12 cellular contexts compared by ENCODE assay signal in the genomic region with DNA sequence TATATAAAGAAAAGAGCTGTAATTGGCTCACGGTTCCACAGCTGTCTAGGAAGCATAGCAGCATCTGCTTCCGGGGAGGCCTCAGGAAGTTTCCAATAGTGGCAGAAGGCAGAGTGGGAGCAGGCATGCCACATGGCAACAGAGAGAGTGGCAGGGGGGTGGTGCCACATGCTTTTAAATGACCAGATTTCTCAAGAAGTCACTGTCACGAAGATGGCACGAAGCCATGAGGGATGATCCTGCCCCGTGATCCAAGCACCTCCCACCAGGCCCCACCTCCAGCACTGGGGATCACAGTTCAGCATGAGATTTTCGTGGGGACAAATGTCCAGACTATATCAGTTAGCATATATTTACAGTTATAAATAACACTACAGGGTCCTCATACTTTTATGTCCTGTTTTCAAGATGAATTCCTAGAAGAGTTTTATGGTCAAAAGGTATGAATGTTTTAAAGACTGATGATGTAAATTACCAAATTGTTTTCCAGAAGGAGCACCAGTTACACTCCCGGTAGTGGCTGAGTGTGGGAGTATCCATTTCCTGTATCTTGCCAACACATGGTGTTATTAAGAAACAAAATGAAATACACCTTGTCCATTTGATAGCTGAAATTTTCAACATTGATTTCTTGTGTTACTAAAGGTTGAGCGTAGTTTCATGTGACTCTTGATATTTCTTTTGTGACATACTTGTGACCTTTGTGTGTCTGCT. TPM values are rescaled to one million over a fixed set of nuclear protein-coding genes. Genes with fewer than 3 reads are reported as not detected.
DNase-seq lines count a peak whose midpoint lies in the region; ATAC-seq, FAIRE-seq and TF ChIP-seq lines count a peak whose summit lies in the region.
"Had no signal": no experiment of that assay in that cellular context is flagged by ENCODE, and none has a peak within 500 bp of the region (broad histone marks: within the 10 kb centered on the region; RNA-seq: fewer than 3 reads in every experiment).

No MANE protein-coding gene starts in this region.

- no peak for TF ChIP-seq EP300 in GM12878 (IDR thresholded peaks at IDR 0.05; ENCODE audit: borderline replicate concordance in 1 of 2, control insufficient read depth in 1 of 2, low read depth in 2 of 2, low read length in 2 of 2)

- H3K79me2 ChIP-seq in GM12878 (ENCODE audit: control insufficient read depth, insufficient read depth, low read length) = no peaks in the 10 kb centered on the region; the same call in 1 of the 2 replicates

- H3K9me3 Mint-ChIP-seq in CD8-positive, alpha-beta T cell = no peaks in the 10 kb centered on the region
- no peaks in the 10 kb centered on the region for H3K9me3 Mint-ChIP-seq in osteocyte (ENCODE audit: unreplicated experiment)
- H3K9me3 Mint-ChIP-seq: GM23338 had no signal

- H3K4me1 ChIP-seq in CD8-positive, alpha-beta T cell (ENCODE audit: insufficient read depth, low read length) = peaks cover 5% of the 10 kb centered on the region
- H3K4me1 ChIP-seq in GM12878 (ENCODE audit: control insufficient read depth, insufficient read depth, low read length) = no peaks in the 10 kb centered on the region
- H3K4me1 ChIP-seq in thyroid gland = no peaks in the 10 kb centered on the region

- POLR2A ChIA-PET in CD8-positive, alpha-beta T cell (lab: Charles Lee) = interaction anchor here (1.4 kb wide), 1 partner anchor 8 kb away, joined by 3 read pairs; no protein-coding TSS in a partner anchor
- POLR2A ChIA-PET in GM12878 (lab: Charles Lee) = interaction anchor here (0.6 kb wide), 1 partner anchor 26 kb away, joined by 4 read pairs; no protein-coding TSS in a partner anchor

- no peaks in the 10 kb centered on the region for H3K27me3 Mint-ChIP-seq in CD8-positive, alpha-beta T cell (ENCODE audit: low read depth)
- H3K27me3 Mint-ChIP-seq in osteocyte (ENCODE audit: unreplicated experiment) = no peaks in the 10 kb centered on the region

- peaks cover 24% of the 10 kb centered on the region for H3K36me3 ChIP-seq in CD8-positive, alpha-beta T cell (ENCODE audit: insufficient read depth, low read length)
- H3K36me3 ChIP-seq in GM12878 (ENCODE audit: control insufficient read depth in 2 of 2, insufficient read depth in 2 of 2, low read length in 1 of 2) (peaks cover 5 to 21% of the 10 kb centered on the region in 2 experiments; a peak in 3 of 4 replicates), thyroid gland (peaks cover 16 to 21% of the 10 kb centered on the region in 2 donors)

- BruUV-seq in GM12878 (replicated peaks; lab: Mats Ljungman, UMichigan) = TSS peak; percentile 72

- ATAC-seq in CD8-positive, alpha-beta T cell = no peak
- no peak for ATAC-seq in GM12878
- ATAC-seq: GM23338 had no signal

- WGBS in GM12878 (ENCODE audit: insufficient coverage, insufficient replicate concordance, low lambda C conversion rate, missing lambda C conversion rate) = 82% methylated on average over 8 of the region's 8 CpGs
- WGBS in thyroid gland, 2 donors = 76 to 78% methylated on average over 8 of the region's 8 CpGs

- CTCF ChIA-PET in CD8-positive, alpha-beta T cell (lab: Charles Lee) = no interaction called here
- CTCF ChIA-PET in GM12878 (lab: Yijun Ruan, JAX) = no interaction called here

- no peak for DNase-seq in CD8-positive, alpha-beta T cell
- DNase-seq in NCI-H1694 treated with DMSO at 0.1 percent for 48 hours (lab: John Stamatoyannopoulos, UW) (peak; percentile 90), GM12878 (ENCODE audit: low read depth, low spot score) (no peak), myocyte (ENCODE audit: low read depth) (peak; percentile 55), thyroid gland (no peak), GM13977 (ENCODE audit: low spot score) (no peak), GM10266 (ENCODE audit: extremely low spot score) (no peak), osteocyte (ENCODE audit: extremely low spot score, unreplicated experiment) (no peak)
- DNase-seq: stimulated activated CD4-positive, alpha-beta T cell treated with anti-CD3 and anti-CD28 coated beads, Interleukin-2, amount 100 ng/mL, for 24 hours had no signal

- no peak for TF ChIP-seq CTCF in CD8-positive, alpha-beta T cell (IDR thresholded peaks at IDR 0.05)
- TF ChIP-seq CTCF in GM12878 (IDR thresholded peaks at IDR 0.05 in 2 of 3, conservative IDR thresholded peaks at IDR 0.05 in 1 of 3; ENCODE audit: control insufficient read depth in 2 of 3, extremely low read depth in 1 of 3, insufficient read depth in 1 of 3, low read depth in 3 of 3, low read length in 3 of 3) (no peak), thyroid gland (IDR thresholded peaks at IDR 0.05) (no peak), GM13977 (IDR thresholded peaks at IDR 0.05; ENCODE audit: extremely low read depth, insufficient read depth, missing control alignments) (no peak), GM10266 (IDR thresholded peaks at IDR 0.05; ENCODE audit: control insufficient read depth, insufficient read depth, low read depth, missing control alignments) (no peak), osteocyte (IDR thresholded peaks at IDR 0.05) (no peak)

- H3K9me3 ChIP-seq in CD8-positive, alpha-beta T cell (ENCODE audit: low read length) = no peaks in the 10 kb centered on the region
- no peaks in the 10 kb centered on the region for H3K9me3 ChIP-seq in GM12878 (replicated peaks; ENCODE audit: control insufficient read depth, insufficient read depth, low read length)
- no peaks in the 10 kb centered on the region for H3K9me3 ChIP-seq in thyroid gland

- no peak overlapping the region for H3K4me3 Mint-ChIP-seq in CD8-positive, alpha-beta T cell
- H3K4me3 Mint-ChIP-seq in osteocyte (ENCODE audit: unreplicated experiment) = no peak overlapping the region
- H3K4me3 Mint-ChIP-seq: GM23338 had no signal

- peaks cover 17% of the 10 kb centered on the region for H3K4me1 Mint-ChIP-seq in CD8-positive, alpha-beta T cell (ENCODE audit: low read depth)
- H3K4me1 Mint-ChIP-seq in osteocyte (ENCODE audit: unreplicated experiment) = no peaks in the 10 kb centered on the region
- H3K4me1 Mint-ChIP-seq: GM23338 had no signal

- no peak for TF ChIP-seq RAD21 in GM12878 (IDR thresholded peaks at IDR 0.05; ENCODE audit: insufficient read depth, low read depth, low read length)

- H3K27ac Mint-ChIP-seq in CD8-positive, alpha-beta T cell = peak overlapping the region; percentile 58
- no peak overlapping the region for H3K27ac Mint-ChIP-seq in osteocyte (ENCODE audit: unreplicated experiment)
- H3K27ac Mint-ChIP-seq: GM23338 had no signal

- intact Hi-C loops in CD8-positive, alpha-beta T cell (cut with DNase I, micrococcal nuclease) = no loop called here
- intact Hi-C loops in GM12878 (cut with micrococcal nuclease; ENCODE audit: unreplicated experiment) = no loop called here
- intact Hi-C loops in thyroid gland (cut with DNase I) = loop anchor here (10.0 kb wide), 1 partner anchor 106 kb away; no protein-coding TSS in a partner anchor

- H3K36me3 Mint-ChIP-seq in CD8-positive, alpha-beta T cell = peaks cover 76% of the 10 kb centered on the region
- peaks cover 41% of the 10 kb centered on the region for H3K36me3 Mint-ChIP-seq in osteocyte (ENCODE audit: unreplicated experiment)

- no peaks in the 10 kb centered on the region for H4K20me1 ChIP-seq in GM12878 (ENCODE audit: control insufficient read depth, insufficient read depth)

- no peak overlapping the region for H3K4me3 ChIP-seq in CD8-positive, alpha-beta T cell (ENCODE audit: low read depth, low read length)
- H3K4me3 ChIP-seq in GM12878 (no peak overlapping the region), thyroid gland (replicated peaks in 1 of 3) (no peak overlapping the region)
- H3K4me3 ChIP-seq: GM23338 had no signal

- no peak overlapping the region for H3K9ac ChIP-seq in GM12878 (ENCODE audit: control insufficient read depth, insufficient read depth, low read length)

- H3K27me3 ChIP-seq in CD8-positive, alpha-beta T cell (ENCODE audit: insufficient read depth, low read length) = no peaks in the 10 kb centered on the region
- H3K27me3 ChIP-seq in GM12878 (replicated peaks in 1 of 2; ENCODE audit: control insufficient read depth in 2 of 2, insufficient read depth in 2 of 2, low read length in 1 of 2) = no peaks in the 10 kb centered on the region
- H3K27me3 ChIP-seq in thyroid gland = no peaks in the 10 kb centered on the region

- SMC1A ChIA-PET in GM12878 (lab: Charles Lee; ENCODE audit: uncharacterized antibody, unreplicated experiment) = interaction anchor here (0.6 kb wide), 1 partner anchor 71 kb away, joined by 4 read pairs; no protein-coding TSS in a partner anchor

- RAD21 ChIA-PET in GM12878 (lab: Charles Lee; ENCODE audit: unreplicated experiment) = no interaction called here

- no peak overlapping the region for H3K4me2 ChIP-seq in GM12878 (ENCODE audit: control insufficient read depth, insufficient read depth)
- H3K4me2 ChIP-seq: GM23338 had no signal

- H3K27ac ChIP-seq in CD8-positive, alpha-beta T cell (ENCODE audit: low read depth, low read length) = no peak overlapping the region
- no peak overlapping the region for H3K27ac ChIP-seq in GM12878 (ENCODE audit: control insufficient read depth, insufficient read depth)
- H3K27ac ChIP-seq in thyroid gland = no peak overlapping the region

- no peak for TF ChIP-seq POLR2A in GM12878 (IDR thresholded peaks at IDR 0.05; ENCODE audit: low read depth, low read length)
- TF ChIP-seq POLR2A in thyroid gland (IDR thresholded peaks at IDR 0.05) = no peak

- no peak for FAIRE-seq in GM12878 (lab: Jason Lieb, UNC)

- no peak overlapping the region for H2AFZ ChIP-seq in GM12878 (ENCODE audit: control insufficient read depth, low read depth, low read length)
- H2AFZ ChIP-seq: GM23338 had no signal

- in situ Hi-C loops in GM12878 (cut with MboI) (no loop called here), GM13977 (cut with MboI; ENCODE audit: low pct_unique_long_range_greater_than_20kb, low sequenced_read_pairs, unreplicated experiment) (no loop called here)

RNA-seq across cellular contexts. Expression of a gene that starts 19.2 kb away (rescaled TPM):
- 100 to 1,000 TPM; 194 to 196 TPM for total RNA-seq in CD8-positive, alpha-beta T cell
- 527 and 548 TPM in 2 replicates for total RNA-seq in GM12878 (2013; cell fraction: nucleolus; rRNA removed)
- total RNA-seq in GM12878 (2014; rRNA removed) = 59.2 and 69.5 TPM in 2 replicates
- 53.0 and 54.0 TPM in 2 replicates for total RNA-seq in GM12878 (2014; rRNA removed; fragmentation: Illumina TruSeq; extraction: Trizol)
- 44.6 and 63.1 TPM in 2 replicates for total RNA-seq in GM12878 (2021)
- polyA plus RNA-seq in GM12878 (2011; ENCODE audit: low read depth) = 93.5 TPM
- 332 and 365 TPM in 2 replicates for polyA plus RNA-seq in GM12878 (2011; rRNA removed)
- 197 and 240 TPM in 2 replicates for polyA plus RNA-seq in GM12878 (2011; cell fraction: cytosol; rRNA removed)
- polyA plus RNA-seq in GM12878 (2011; cell fraction: nucleus; rRNA removed) = 1,350 and 1,445 TPM in 2 replicates
- 117 and 140 TPM in 2 replicates for polyA plus RNA-seq in GM12878 (2012)
- polyA plus RNA-seq in GM12878 (2014; fragmentation: Illumina TruSeq; extraction: Trizol) = 66.3 and 73.8 TPM in 2 replicates
- polyA plus RNA-seq in GM12878 (2014; fragmentation: Nextera tagmentation; extraction: Ambion mirVana) = 10 to 100 TPM; 17.4 to 20.1 TPM
- 125 and 126 TPM in 2 replicates for polyA plus RNA-seq in GM12878 (2014; rRNA removed)
- polyA plus RNA-seq in GM12878 (2016; fragmentation: Nextera tagmentation; extraction: Ambion mirVana) = 10 to 100 TPM; 41.7 to 44.1 TPM
- polyA minus RNA-seq in GM12878 (2011; rRNA and poly(A)+ RNA removed) = 53.4 and 81.5 TPM in 2 replicates
- 15.4 and 18.0 TPM in 2 replicates for polyA minus RNA-seq in GM12878 (2011; cell fraction: cytosol; rRNA and poly(A)+ RNA removed)
- polyA minus RNA-seq in GM12878 (2011; cell fraction: nucleus; rRNA and poly(A)+ RNA removed) = 94.8 and 121 TPM in 2 replicates
- total RNA-seq in myocyte = 12.3 and 12.7 TPM in 2 replicates
- polyA plus RNA-seq in myocyte (2012) = 13.7 TPM
- total RNA-seq in thyroid gland = 100 to 1,000 TPM in 1 of 4 donors, 10 to 100 TPM in 3; 15.7 to 104 (median 75.3) TPM
- total RNA-seq in osteocyte = 101 and 110 TPM in 2 replicates

RNA-seq across cellular contexts. Expression of a gene that starts 44.2 kb away (rescaled TPM):
- not detected for total RNA-seq in CD8-positive, alpha-beta T cell
- total RNA-seq in GM12878 (2013; cell fraction: nucleolus; rRNA removed) = not detected in 2 replicates
- total RNA-seq in GM12878 (2014; rRNA removed) = not detected in 2 replicates
- not detected in 2 replicates for total RNA-seq in GM12878 (2014; rRNA removed; fragmentation: Illumina TruSeq; extraction: Trizol)
- total RNA-seq in GM12878 (2021) = not detected in 2 replicates
- not detected for polyA plus RNA-seq in GM12878 (2011; ENCODE audit: low read depth)
- not detected in 2 replicates for polyA plus RNA-seq in GM12878 (2011; rRNA removed)
- not detected in 2 replicates for polyA plus RNA-seq in GM12878 (2011; cell fraction: cytosol; rRNA removed)
- not detected in 2 replicates for polyA plus RNA-seq in GM12878 (2011; cell fraction: nucleus; rRNA removed)
- 0.18 TPM in 1 of 2 replicates, not detected in the other for polyA plus RNA-seq in GM12878 (2012)
- polyA plus RNA-seq in GM12878 (2014; fragmentation: Illumina TruSeq; extraction: Trizol) = not detected in 2 replicates
- not detected for polyA plus RNA-seq in GM12878 (2014; fragmentation: Nextera tagmentation; extraction: Ambion mirVana)
- not detected in 2 replicates for polyA plus RNA-seq in GM12878 (2014; rRNA removed)
- not detected for polyA plus RNA-seq in GM12878 (2016; fragmentation: Nextera tagmentation; extraction: Ambion mirVana)
- polyA minus RNA-seq in GM12878 (2011; rRNA and poly(A)+ RNA removed) = not detected in 2 replicates
- polyA minus RNA-seq in GM12878 (2011; cell fraction: cytosol; rRNA and poly(A)+ RNA removed) = not detected in 2 replicates
- polyA minus RNA-seq in GM12878 (2011; cell fraction: nucleus; rRNA and poly(A)+ RNA removed) = not detected in 2 replicates
- not detected in 2 replicates for total RNA-seq in myocyte
- not detected for polyA plus RNA-seq in myocyte (2012)
- 1 to 10 TPM in 3 of 4 donors, not detected in 1; 2.1 to 3.9 (median 2.6) TPM for total RNA-seq in thyroid gland
- total RNA-seq in osteocyte = not detected in 2 replicates
- total RNA-seq: aorta; GM23338; T-helper 2 cell treated with Interferon-gamma antibody and Interleukin-4, amounts not matched to agents 100 ng/mL and 5 ng/mL, for 36 hours had no signal
- polyA plus RNA-seq: aorta had no signal

Comparison
In these comparisons a context has a peak if more than half of its experiments do, and no peak if none do; other contexts are left out.
1. DNase-seq: peak in NCI-H1694 treated with DMSO at 0.1 percent for 48 hours (single experiment) and myocyte (single experiment); none in CD8-positive, alpha-beta T cell (0 of 7), GM12878 (single experiment), thyroid gland (0 of 2), GM13977 (single experiment), GM10266 (single experiment) and osteocyte (single experiment).